In the genomic region with DNA sequence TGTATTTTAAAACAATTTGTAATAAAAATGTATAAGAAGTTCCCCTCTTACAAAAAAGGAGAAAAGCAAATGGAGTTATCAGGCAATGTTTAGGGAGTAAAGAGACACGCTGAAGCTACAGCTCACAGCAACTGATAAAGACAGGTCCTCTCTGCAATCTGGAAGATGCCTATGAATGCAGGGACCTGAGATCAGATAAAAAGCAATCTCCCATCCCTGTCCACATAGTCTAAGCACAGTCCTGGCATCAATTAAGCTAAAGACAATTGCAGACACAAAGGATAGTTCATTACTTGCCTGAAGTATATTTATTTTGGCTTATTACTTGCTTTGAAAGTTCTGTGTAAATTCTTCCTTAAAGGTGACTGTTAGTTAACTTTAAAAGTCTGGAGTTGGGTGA, we compare ENCODE assay signal across 22 cellular contexts.
"Had no signal": no experiment of that assay in that cellular context is flagged by ENCODE, and none has a peak within 500 bp of the region (broad histone marks: within the 10 kb centered on the region; RNA-seq: fewer than 3 reads in every experiment).

No MANE protein-coding gene starts in this region.

- DNase-seq: activated CD4-positive, alpha-beta T cell treated with anti-CD3 and anti-CD28 coated beads, Interleukin-2, amount 10 ng/mL, durations not matched to agents 24 days and 14 days; activated CD8-positive, alpha-beta memory T cell treated with anti-CD3 and anti-CD28 coated beads, Interleukin-2, amount 50 U/mL, for 4 hours; activated T-cell treated with anti-CD3 and anti-CD28 coated beads, Interleukin-2, amount 50 U/mL, for 4 hours; colonic mucosa; endodermal cell; foreskin keratinocyte; hippocampal formation; midbrain; occipital lobe; posterior cingulate gyrus; spleen; stimulated activated CD8-positive, alpha-beta memory T cell treated with anti-CD3 and anti-CD28 coated beads, Interleukin-4, amount 100 ng/mL, for 48 hours; stimulated activated naive CD4-positive, alpha-beta T cell treated with Interleukin-2 at 50 U/mL for 16 hours; substantia nigra; T-helper 9 cell; tibial artery had no signal

- H3K4me1 ChIP-seq: colonic mucosa, foreskin keratinocyte had no signal

- H3K4me3 Mint-ChIP-seq: activated CD4-positive, alpha-beta T cell treated with anti-CD3 and anti-CD28 coated beads, Interleukin-2, amount 10 ng/mL, durations not matched to agents 24 days and 14 days; activated naive CD4-positive, alpha-beta T cell treated with anti-CD3 and anti-CD28 coated beads, Interleukin-2, amount 50 U/mL, for 24 hours; activated T-cell treated with anti-CD3 and anti-CD28 coated beads, Interleukin-2, amount 50 U/mL, for 4 hours; central memory CD8-positive, alpha-beta T cell; endodermal cell had no signal

- H3K9me3 ChIP-seq: ascending aorta, colonic mucosa, spleen, tibial artery had no signal

- H3K27ac Mint-ChIP-seq: activated CD4-positive, alpha-beta T cell treated with anti-CD3 and anti-CD28 coated beads, Interleukin-2, amount 10 ng/mL, durations not matched to agents 24 days and 14 days; activated naive CD4-positive, alpha-beta T cell treated with anti-CD3 and anti-CD28 coated beads, Interleukin-2, amount 50 U/mL, for 24 hours; endodermal cell had no signal

- H3K27ac ChIP-seq: ascending aorta, colonic mucosa, epithelial cell of prostate, foreskin keratinocyte, spleen, tibial artery had no signal

- H3K27me3 ChIP-seq: ascending aorta, colonic mucosa, foreskin keratinocyte, spleen, tibial artery had no signal

- H3K27me3 Mint-ChIP-seq: activated CD4-positive, alpha-beta T cell treated with anti-CD3 and anti-CD28 coated beads, Interleukin-2, amount 10 ng/mL, durations not matched to agents 24 days and 14 days; activated naive CD4-positive, alpha-beta T cell treated with anti-CD3 and anti-CD28 coated beads, Interleukin-2, amount 50 U/mL, for 24 hours; central memory CD8-positive, alpha-beta T cell had no signal

- H3K4me3 ChIP-seq: ascending aorta, colonic mucosa, lung, tibial artery had no signal

- ATAC-seq: activated T-cell treated with anti-CD3 and anti-CD28 coated beads, Interleukin-2, amount 50 U/mL, for 4 hours; foreskin keratinocyte; left lobe of liver had no signal

- H3K36me3 ChIP-seq: ascending aorta, colonic mucosa, spleen, tibial artery had no signal

- H3K9me3 Mint-ChIP-seq: activated CD4-positive, alpha-beta T cell treated with anti-CD3 and anti-CD28 coated beads, Interleukin-2, amount 10 ng/mL, durations not matched to agents 24 days and 14 days; activated naive CD4-positive, alpha-beta T cell treated with anti-CD3 and anti-CD28 coated beads, Interleukin-2, amount 50 U/mL, for 24 hours; activated T-cell treated with anti-CD3 and anti-CD28 coated beads, Interleukin-2, amount 50 U/mL, for 4 hours; central memory CD8-positive, alpha-beta T cell; endodermal cell had no signal

- H3K36me3 Mint-ChIP-seq: activated naive CD4-positive, alpha-beta T cell treated with anti-CD3 and anti-CD28 coated beads, Interleukin-2, amount 50 U/mL, for 24 hours had no signal
